Comparison of ENCODE assay signal across 8 cellular contexts in the genomic region with DNA sequence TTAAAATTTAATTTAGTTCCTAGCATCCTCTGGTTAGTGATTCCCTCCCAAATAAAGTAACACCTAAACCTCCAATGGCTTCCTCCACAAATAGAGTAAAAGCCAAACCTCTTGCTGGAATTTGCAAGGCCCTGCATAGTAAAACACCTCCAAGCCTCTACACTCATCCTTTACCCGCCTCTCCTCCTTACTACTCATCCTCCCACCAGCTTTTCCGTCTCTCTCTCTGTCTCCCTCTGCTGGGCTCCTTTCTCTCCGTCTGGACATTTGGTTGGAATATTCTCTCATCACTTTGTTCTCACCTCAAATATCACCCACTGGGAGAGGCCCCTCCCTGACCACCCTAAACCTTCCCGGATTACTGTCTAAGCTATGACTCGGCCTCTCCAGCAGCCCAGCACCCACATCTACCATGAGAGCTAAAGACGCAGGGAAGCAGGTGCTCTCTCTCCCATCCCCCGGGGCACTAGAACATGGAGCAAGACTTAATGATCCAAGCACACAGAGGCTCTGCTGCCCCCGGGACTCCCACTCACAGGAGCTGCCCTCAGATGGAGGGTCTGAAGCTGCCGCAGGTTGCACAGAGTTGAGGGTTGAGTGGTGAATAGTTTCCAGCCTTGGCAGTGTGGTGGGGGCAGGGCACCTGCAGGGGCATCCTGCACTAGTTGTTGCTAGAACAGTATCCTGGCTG.
DNase-seq lines count a peak whose midpoint lies in the region; ATAC-seq and TF ChIP-seq lines count a peak whose summit lies in the region.

No MANE protein-coding gene starts in this region.

- CTCF ChIA-PET in HEK293 (lab: Yijun Ruan, JAX) = interaction anchor here (0.5 to 2.5 kb wide), 14 partner anchors 10 to 1220 kb away, joined by 3 to 12 read pairs (median 4); no protein-coding TSS in a partner anchor

- TF ChIP-seq CTCF in AG09309 (IDR thresholded peaks at IDR 0.05; ENCODE audit: control insufficient read depth, insufficient read depth, low read depth, low read length, missing control alignments) (peak; percentile 59), HEK293 (tag by site-specific recombination; IDR thresholded peaks at IDR 0.05) (0 out of 2 replicates have a peak, but pooled peaks have one; percentile 34)

- no peak for ATAC-seq in HG03342 (IDR thresholded peaks at IDR 0.05; ENCODE audit: unreplicated experiment)

- H3K4me1 ChIP-seq in HEK293 (ENCODE audit: control insufficient read depth, insufficient read depth, low read length) = no peaks in the 10 kb centered on the region

- no peak overlapping the region for H3K27ac ChIP-seq in HEK293 (ENCODE audit: extremely low read depth, low read depth, low read length)

- H3K9me3 ChIP-seq in HEK293 (ENCODE audit: control insufficient read depth, insufficient read depth, low read depth, low read length) = no peaks in the 10 kb centered on the region

- H3K4me3 ChIP-seq in AG09309 (ENCODE audit: control insufficient read depth, low read depth, low read length) (no peak overlapping the region), HEK293 (ENCODE audit: low read depth, low read length) (no peak overlapping the region)

- DNase-seq in AG09309 (ENCODE audit: low read depth) = no peak
- DNase-seq in SHP77 (lab: John Stamatoyannopoulos, UW) = peak; percentile 8 to 35
- DNase-seq in glomerular visceral epithelial cell (ENCODE audit: extremely low spot score) = peak; percentile 1
- DNase-seq in GM19240 (ENCODE audit: insufficient read length, low spot score) = no peak
- no peak for DNase-seq in NCI-H2029 treated with DMSO at 0.1 percent for 48 hours (lab: John Stamatoyannopoulos, UW)
- no peak for DNase-seq in HPDE6-E6E7 (ENCODE audit: extremely low spot score)

- no peaks in the 10 kb centered on the region for H3K36me3 ChIP-seq in HEK293 (ENCODE audit: control insufficient read depth in 2 of 2, insufficient read depth in 1 of 2, low read length in 2 of 2)

- POLR2A ChIA-PET in HEK293 (lab: Yijun Ruan, JAX) = no interaction called here

TF ChIP-seq in HEK293, 187 proteins besides CTCF, POLR2A, EP300 and RAD21:
- no peak for TF ChIP-seq ZNF571 (tag by site-specific recombination; IDR thresholded peaks at IDR 0.05)
- TF ChIP-seq, protein P1, sequence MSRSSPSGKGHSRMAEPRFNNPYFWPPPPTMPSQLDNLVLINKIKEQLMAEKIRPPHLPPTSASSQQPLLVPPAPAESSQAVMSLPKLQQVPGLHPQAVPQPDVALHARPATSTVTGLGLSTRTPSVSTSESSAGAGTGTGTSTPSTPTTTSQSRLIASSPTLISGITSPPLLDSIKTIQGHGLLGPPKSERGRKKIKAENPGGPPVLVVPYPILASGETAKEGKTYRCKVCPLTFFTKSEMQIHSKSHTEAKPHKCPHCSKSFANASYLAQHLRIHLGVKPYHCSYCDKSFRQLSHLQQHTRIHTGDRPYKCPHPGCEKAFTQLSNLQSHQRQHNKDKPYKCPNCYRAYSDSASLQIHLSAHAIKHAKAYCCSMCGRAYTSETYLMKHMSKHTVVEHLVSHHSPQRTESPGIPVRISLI (tag by site-specific recombination; IDR thresholded peaks at IDR 0.05) = no peak
- peak; percentile 16; the same call in 1 of the 2 replicates for TF ChIP-seq ZNF654 (tag by site-specific recombination; IDR thresholded peaks at IDR 0.05; ENCODE audit: low read depth)
- no peak for TF ChIP-seq ZNF146 (tag by site-specific recombination; IDR thresholded peaks at IDR 0.05)
- peak; percentile 44 for TF ChIP-seq ZFHX2 (tag by site-specific recombination; conservative IDR thresholded peaks at IDR 0.05)
- TF ChIP-seq, protein P2, sequence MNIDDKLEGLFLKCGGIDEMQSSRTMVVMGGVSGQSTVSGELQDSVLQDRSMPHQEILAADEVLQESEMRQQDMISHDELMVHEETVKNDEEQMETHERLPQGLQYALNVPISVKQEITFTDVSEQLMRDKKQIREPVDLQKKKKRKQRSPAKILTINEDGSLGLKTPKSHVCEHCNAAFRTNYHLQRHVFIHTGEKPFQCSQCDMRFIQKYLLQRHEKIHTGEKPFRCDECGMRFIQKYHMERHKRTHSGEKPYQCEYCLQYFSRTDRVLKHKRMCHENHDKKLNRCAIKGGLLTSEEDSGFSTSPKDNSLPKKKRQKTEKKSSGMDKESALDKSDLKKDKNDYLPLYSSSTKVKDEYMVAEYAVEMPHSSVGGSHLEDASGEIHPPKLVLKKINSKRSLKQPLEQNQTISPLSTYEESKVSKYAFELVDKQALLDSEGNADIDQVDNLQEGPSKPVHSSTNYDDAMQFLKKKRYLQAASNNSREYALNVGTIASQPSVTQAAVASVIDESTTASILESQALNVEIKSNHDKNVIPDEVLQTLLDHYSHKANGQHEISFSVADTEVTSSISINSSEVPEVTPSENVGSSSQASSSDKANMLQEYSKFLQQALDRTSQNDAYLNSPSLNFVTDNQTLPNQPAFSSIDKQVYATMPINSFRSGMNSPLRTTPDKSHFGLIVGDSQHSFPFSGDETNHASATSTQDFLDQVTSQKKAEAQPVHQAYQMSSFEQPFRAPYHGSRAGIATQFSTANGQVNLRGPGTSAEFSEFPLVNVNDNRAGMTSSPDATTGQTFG (tag by site-specific recombination; IDR thresholded peaks at IDR 0.05; ENCODE audit: borderline replicate concordance) = no peak
- TF ChIP-seq EGR2 (tag by site-specific recombination; IDR thresholded peaks at IDR 0.05; ENCODE audit: low read depth) = peak; percentile 31; the same call in 1 of the 2 replicates
- no peak for TF ChIP-seq ZNF112 (tag by site-specific recombination; IDR thresholded peaks at IDR 0.05)
- no peak for TF ChIP-seq ZNF501 (tag by site-specific recombination; IDR thresholded peaks at IDR 0.05)
- TF ChIP-seq, protein P3, sequence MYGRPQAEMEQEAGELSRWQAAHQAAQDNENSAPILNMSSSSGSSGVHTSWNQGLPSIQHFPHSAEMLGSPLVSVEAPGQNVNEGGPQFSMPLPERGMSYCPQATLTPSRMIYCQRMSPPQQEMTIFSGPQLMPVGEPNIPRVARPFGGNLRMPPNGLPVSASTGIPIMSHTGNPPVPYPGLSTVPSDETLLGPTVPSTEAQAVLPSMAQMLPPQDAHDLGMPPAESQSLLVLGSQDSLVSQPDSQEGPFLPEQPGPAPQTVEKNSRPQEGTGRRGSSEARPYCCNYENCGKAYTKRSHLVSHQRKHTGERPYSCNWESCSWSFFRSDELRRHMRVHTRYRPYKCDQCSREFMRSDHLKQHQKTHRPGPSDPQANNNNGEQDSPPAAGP (tag by site-specific recombination; IDR thresholded peaks at IDR 0.05) = no peak
- TF ChIP-seq ZNF561 (tag by site-specific recombination; IDR thresholded peaks at IDR 0.05; ENCODE audit: borderline replicate concordance) = no peak

Comparison
In these comparisons a context has a peak if more than half of its experiments do, and no peak if none do; other contexts are left out.
1. DNase-seq: peak in SHP77 (2 of 2) and glomerular visceral epithelial cell (single experiment); none in AG09309 (single experiment), GM19240 (single experiment), NCI-H2029 treated with DMSO at 0.1 percent for 48 hours (single experiment) and HPDE6-E6E7 (single experiment).